31 cellular contexts compared by ENCODE assay signal in genomic region chr2:128621074-128621473, GRCh38.
"Had no signal": no experiment of that assay in that cellular context is flagged by ENCODE, and none has a peak within 500 bp of the region (broad histone marks: within the 10 kb centered on the region; RNA-seq: fewer than 3 reads in every experiment).

No MANE protein-coding gene starts in this region.

- H3K4me1 ChIP-seq: esophagus squamous epithelium had no signal

- H3K36me3 Mint-ChIP-seq: activated naive CD8-positive, alpha-beta T cell had no signal

- H3K36me3 ChIP-seq: brain microvascular endothelial cell, esophagus squamous epithelium, WERI-Rb-1 had no signal

- H3K4me3 Mint-ChIP-seq: activated B cell treated with CpG ODN at 0.5 μM for 24 hours; activated CD8-positive, alpha-beta T cell treated with anti-CD3 and anti-CD28 coated beads for 36 hours; activated naive CD8-positive, alpha-beta T cell; activated T-cell treated with anti-CD3 and anti-CD28 coated beads, Interleukin-2, amount 50 U/mL, for 4 hours; activated T-helper 17 cell treated with anti-CD3 and anti-CD28 coated beads, Interleukin-2, amount 50 U/mL, for 72 hours; central memory CD8-positive, alpha-beta T cell; effector memory CD8-positive, alpha-beta T cell; T-helper 17 cell; T-helper 2 cell treated with Interferon-gamma antibody and Interleukin-4, amounts not matched to agents 5 μg/mL and 100 μg/mL, for 36 hours had no signal

- H3K9me3 ChIP-seq: esophagus squamous epithelium had no signal

- H3K27ac Mint-ChIP-seq: activated B cell treated with CpG ODN at 0.5 μM for 24 hours; activated CD8-positive, alpha-beta T cell treated with anti-CD3 and anti-CD28 coated beads for 36 hours; activated naive CD8-positive, alpha-beta T cell; activated T-helper 17 cell treated with anti-CD3 and anti-CD28 coated beads, Interleukin-2, amount 50 U/mL, for 72 hours; effector memory CD8-positive, alpha-beta T cell; T-helper 17 cell; T-helper 2 cell treated with Interferon-gamma antibody and Interleukin-4, amounts not matched to agents 5 μg/mL and 100 μg/mL, for 36 hours had no signal

- H3K4me3 ChIP-seq: coronary artery, esophagus squamous epithelium had no signal

- ATAC-seq: activated CD4-positive, CD25-positive, alpha-beta regulatory T cell treated with anti-CD3 and anti-CD28 coated beads, Interleukin-2, amount 50 U/mL, for 24 hours; activated CD8-positive, alpha-beta T cell treated with anti-CD3 and anti-CD28 coated beads for 36 hours; activated T-cell treated with anti-CD3 and anti-CD28 coated beads, Interleukin-2, amount 50 U/mL, for 4 hours; activated T-helper 17 cell treated with anti-CD3 and anti-CD28 coated beads, Interleukin-2, amount 50 U/mL, for 72 hours; effector memory CD8-positive, alpha-beta T cell; T-helper 17 cell had no signal

- H3K4me1 Mint-ChIP-seq: activated B cell treated with CpG ODN at 0.5 μM for 24 hours; central memory CD8-positive, alpha-beta T cell had no signal

- H3K27me3 ChIP-seq: brain microvascular endothelial cell, esophagus squamous epithelium had no signal

- H3K27ac ChIP-seq: brain microvascular endothelial cell, coronary artery, epithelial cell of prostate, esophagus squamous epithelium, WERI-Rb-1 had no signal

- H3K27me3 Mint-ChIP-seq: activated B cell treated with CpG ODN at 0.5 μM for 24 hours; activated CD8-positive, alpha-beta T cell treated with anti-CD3 and anti-CD28 coated beads for 36 hours; activated naive CD8-positive, alpha-beta T cell; activated T-helper 17 cell treated with anti-CD3 and anti-CD28 coated beads, Interleukin-2, amount 50 U/mL, for 72 hours had no signal

- H3K9me3 Mint-ChIP-seq: activated B cell treated with CpG ODN at 0.5 μM for 24 hours; activated CD8-positive, alpha-beta T cell treated with anti-CD3 and anti-CD28 coated beads for 36 hours; activated T-cell treated with anti-CD3 and anti-CD28 coated beads, Interleukin-2, amount 50 U/mL, for 4 hours; activated T-helper 17 cell treated with anti-CD3 and anti-CD28 coated beads, Interleukin-2, amount 50 U/mL, for 72 hours; central memory CD8-positive, alpha-beta T cell; effector memory CD8-positive, alpha-beta T cell; T-helper 2 cell treated with Interferon-gamma antibody and Interleukin-4, amounts not matched to agents 5 μg/mL and 100 μg/mL, for 36 hours had no signal

- DNase-seq: activated B cell treated with CpG ODN at 0.5 μM for 24 hours; activated CD4-positive, alpha-beta T cell treated with anti-CD3 and anti-CD28 coated beads for 48 hours; activated CD4-positive, alpha-beta T cell treated with anti-CD3 and anti-CD28 coated beads, Interleukin-2, amount 50 U/mL, for 1 hour; activated CD4-positive, alpha-beta T cell treated with anti-CD3 and anti-CD28 coated beads, Interleukin-2, amount 50 U/mL, for 48 hours; activated CD8-positive, alpha-beta memory T cell treated with anti-CD3 and anti-CD28 coated beads for 24 hours; activated CD8-positive, alpha-beta T cell treated with anti-CD3 and anti-CD28 coated beads for 36 hours; activated effector memory CD4-positive, alpha-beta T cell treated with Interleukin-2 at 50 U/mL for 16 hours; activated gamma-delta T cell treated with Interleukin-2 at 50 U/mL for 16 hours; activated naive CD4-positive, alpha-beta T cell treated with anti-CD3 and anti-CD28 coated beads, Interleukin-2, amount 50 U/mL, for 16 hours; activated naive CD4-positive, alpha-beta T cell treated with Interleukin-2 at 50 U/mL for 16 hours; activated T-cell treated with anti-CD3 and anti-CD28 coated beads, Interleukin-2, amount 50 U/mL, for 4 hours; amniotic stem cell; anterior cingulate cortex; brain microvascular endothelial cell; dermis blood vessel endothelial cell; effector CD4-positive, alpha-beta T cell; effector memory CD8-positive, alpha-beta T cell; esophagus squamous epithelium; foreskin melanocyte; head of caudate nucleus; T-helper 1 cell; T-helper 17 cell; T1000; WERI-Rb-1 had no signal
